8 cellular contexts compared by ENCODE assay signal in genomic region chr7:150800576-150801241, GRCh38. TPM values are rescaled to one million over a fixed set of nuclear protein-coding genes. Genes with fewer than 3 reads are reported as not detected.
DNase-seq lines count a peak whose midpoint lies in the region; ATAC-seq and TF ChIP-seq lines count a peak whose summit lies in the region.

TMEM176A (plus strand) TSS chr7:150800769; CDS start chr7:150801551, 782 bp downstream.

- H3K14ac ChIP-seq in H9 (ENCODE audit: insufficient read depth, low read length): no peak within 1 kb of the TSS

- no peak within 1 kb of the TSS for H2BK120ac ChIP-seq in H9 (ENCODE audit: low read depth, low read length, poor library complexity, severe bottlenecking)

- peaks cover 8% of the 10 kb centered on the region for H3K23me2 ChIP-seq in H9 (ENCODE audit: insufficient read length, low read depth, low read length, poor library complexity, severe bottlenecking)

- peak within 1 kb of the TSS; percentile 62 for H3K4me2 ChIP-seq in H9 (ENCODE audit: insufficient read depth, insufficient read length, low read length)

- TF ChIP-seq CTCF in H9 (conservative IDR thresholded peaks at IDR 0.05): no peak

- no peak within 1 kb of the TSS for H3T11ph ChIP-seq in H9 (ENCODE audit: low read length)

- H3K9ac ChIP-seq in H9 (ENCODE audit: extremely low read depth, insufficient read length, low read length): no peak within 1 kb of the TSS

- H3K4ac ChIP-seq in H9 (ENCODE audit: low read depth, low read length): no peak within 1 kb of the TSS

- H2BK5ac ChIP-seq in H9 (ENCODE audit: insufficient read length, low read length): no peak within 1 kb of the TSS

- peaks cover 0 to 6% (median 4%) of the 10 kb centered on the region in 3 experiments; a peak in 3 of 7 replicates for H3K36me3 Mint-ChIP-seq in H9 (ENCODE audit: insufficient read depth in 1 of 3, low read depth in 3 of 3)
- peaks cover 7 to 8% of the 10 kb centered on the region in 2 donors for H3K36me3 Mint-ChIP-seq in activated naive CD4-positive, alpha-beta T cell treated with anti-CD3 and anti-CD28 coated beads, Interleukin-2, amount 50 U/mL, for 72 hours

- no peaks in the 10 kb centered on the region for H3K9me3 ChIP-seq in H9 (ENCODE audit: control insufficient read depth, low read depth, low read length)
- H3K9me3 ChIP-seq in iPS-18c (ENCODE audit: control insufficient read depth, insufficient read depth, low read length): peaks cover 3% of the 10 kb centered on the region

- DNase-seq in H9 (no peak), skeletal muscle cell (ENCODE audit: low read depth) (no peak), NCI-H2081 treated with DMSO at 0.1 percent for 48 hours (lab: John Stamatoyannopoulos, UW) (no peak), 8988T (no peak)
- DNase-seq in activated naive CD4-positive, alpha-beta T cell treated with anti-CD3 and anti-CD28 coated beads, Interleukin-2, amount 50 U/mL, for 72 hours (ENCODE audit: low spot score in 2 of 2): peak in 1 of 2 donors; percentile 15

- no peak for TF ChIP-seq POLR2A in GM18505 (IDR thresholded peaks at IDR 0.05; ENCODE audit: borderline replicate concordance, extremely low read depth, insufficient read depth, insufficient read length)

- peaks cover 6 to 13% of the 10 kb centered on the region in 2 experiments; a peak in 4 of 5 replicates for H3K9me3 Mint-ChIP-seq in H9
- peaks cover 0 to under 1% of the 10 kb centered on the region in 2 donors for H3K9me3 Mint-ChIP-seq in activated naive CD4-positive, alpha-beta T cell treated with anti-CD3 and anti-CD28 coated beads, Interleukin-2, amount 50 U/mL, for 72 hours

- no peak within 1 kb of the TSS for H3K27ac ChIP-seq in H9 (ENCODE audit: insufficient read length, low read depth, low read length)

- no peak within 1 kb of the TSS for H4K5ac ChIP-seq in H9 (ENCODE audit: insufficient read length, low read depth, low read length)

- peaks cover 0 to 17% of the 10 kb centered on the region in 2 experiments; a peak in 2 of 4 replicates for H3K4me1 Mint-ChIP-seq in H9

- H4K20me1 ChIP-seq in H9 (ENCODE audit: control insufficient read depth, insufficient read depth, insufficient read length): no peaks in the 10 kb centered on the region

- H3K4me3 ChIP-seq in iPS-18c (ENCODE audit: insufficient read depth, low read depth, low read length) (peak within 1 kb of the TSS; percentile 46), skeletal muscle cell (ENCODE audit: low read depth, low read length) (peak within 1 kb of the TSS; percentile 47)

- no peak within 1 kb of the TSS for H2BK20ac ChIP-seq in H9 (ENCODE audit: low read depth, low read length, poor library complexity, severe bottlenecking)

- no peaks in the 10 kb centered on the region for H3K79me1 ChIP-seq in H9 (ENCODE audit: insufficient read depth, low read depth, low read length, poor library complexity, severe bottlenecking)

- H2BK15ac ChIP-seq in H9 (ENCODE audit: low read depth, low read length): no peak within 1 kb of the TSS

- peaks cover 35% of the 10 kb centered on the region for H3K27me3 ChIP-seq in H9 (ENCODE audit: insufficient read depth, low read length)

- ATAC-seq in activated naive CD4-positive, alpha-beta T cell treated with anti-CD3 and anti-CD28 coated beads, Interleukin-2, amount 50 U/mL, for 72 hours: peak; percentile 22 to 58
- no peak for ATAC-seq in GM18907 (IDR thresholded peaks at IDR 0.05; ENCODE audit: unreplicated experiment)
- no peak for ATAC-seq in GM18505 (IDR thresholded peaks at IDR 0.05; ENCODE audit: unreplicated experiment)

- peaks cover 77% of the 10 kb centered on the region for H3K27me3 Mint-ChIP-seq in H9 (ENCODE audit: low read depth)

- no CpG with 5 or more reads among the region's 54 CpGs for WGBS in H9 (ENCODE audit: extremely low coverage, insufficient read length, low lambda C conversion rate)

- H3K23ac ChIP-seq in H9 (ENCODE audit: insufficient read length, low read depth, low read length): no peak within 1 kb of the TSS

- H3K4me3 Mint-ChIP-seq in H9: peak within 1 kb of the TSS; percentile 44 to 76

- no peak within 1 kb of the TSS for H4K8ac ChIP-seq in H9 (replicated peaks; ENCODE audit: insufficient read length, low read depth, low read length)

- no peak within 1 kb of the TSS for H3K27ac Mint-ChIP-seq in H9
- no peak within 1 kb of the TSS for H3K27ac Mint-ChIP-seq in activated naive CD4-positive, alpha-beta T cell treated with anti-CD3 and anti-CD28 coated beads, Interleukin-2, amount 50 U/mL, for 72 hours

- H3K79me2 ChIP-seq in H9 (ENCODE audit: insufficient read depth, low read length): no peaks in the 10 kb centered on the region

- H3K56ac ChIP-seq in H9 (ENCODE audit: insufficient read length, low read depth, low read length): no peak within 1 kb of the TSS

- H3K4me1 ChIP-seq in H9 (ENCODE audit: insufficient read depth, low read length): no peaks in the 10 kb centered on the region

- no peak within 1 kb of the TSS for H3K18ac ChIP-seq in H9 (ENCODE audit: insufficient read length, low read depth, low read length)

- no peak within 1 kb of the TSS for H2BK12ac ChIP-seq in H9 (ENCODE audit: insufficient read length, low read depth, low read length)

- H2AK5ac ChIP-seq in H9 (ENCODE audit: insufficient read length, low read length): no peak within 1 kb of the TSS

- no peak within 1 kb of the TSS for H2AFZ ChIP-seq in H9 (ENCODE audit: low read length)

- H4K91ac ChIP-seq in H9 (ENCODE audit: insufficient read length, low read depth, low read length): no peak within 1 kb of the TSS

RNA-seq across cellular contexts. Expression of gene TMEM176A, which starts in this region (rescaled TPM):
- not detected in 2 replicates for total RNA-seq in H9 (2021)
- not detected for total RNA-seq in activated naive CD4-positive, alpha-beta T cell treated with anti-CD3 and anti-CD28 coated beads, Interleukin-2, amount 50 U/mL, for 72 hours

Comparison
In these comparisons a context has a peak if more than half of its experiments do, and no peak if none do; other contexts are left out.
1. Peak in ATAC-seq in activated naive CD4-positive, alpha-beta T cell treated with anti-CD3 and anti-CD28 coated beads, Interleukin-2, amount 50 U/mL, for 72 hours; RNA of the gene not detected or under 1 TPM.